9 cellular contexts compared by ENCODE assay signal in genomic region chr19:45973564-45974338, GRCh38. TPM values are rescaled to one million over a fixed set of nuclear protein-coding genes. Genes with fewer than 3 reads are reported as not detected.
DNase-seq lines count a peak whose midpoint lies in the region; ATAC-seq and TF ChIP-seq lines count a peak whose summit lies in the region.
"Had no signal": no experiment of that assay in that cellular context is flagged by ENCODE, and none has a peak within 500 bp of the region (broad histone marks: within the 10 kb centered on the region; RNA-seq: fewer than 3 reads in every experiment).

TSS of gene NOVA2 (minus strand) at chr19:45973865. CDS start at chr19:45973351, 514 bp downstream.

- DNase-seq in NCI-H2081 (lab: John Stamatoyannopoulos, UW) (peak; percentile 56 to 59), NCI-H2081 treated with DMSO at 0.1 percent for 48 hours (lab: John Stamatoyannopoulos, UW) (no peak), NCI-H510A (lab: John Stamatoyannopoulos, UW) (peak; percentile 63), Right ventricle myocardium superior (peak; percentile 86), GDM1 (lab: John Stamatoyannopoulos, UW) (no peak)

- peaks cover 5% of the 10 kb centered on the region for H3K4me1 ChIP-seq in parathyroid adenoma

- H3K9me3 ChIP-seq in parathyroid adenoma (ENCODE audit: control insufficient read depth, low read length), result no peaks in the 10 kb centered on the region

- peak; percentile 46 for ATAC-seq in Right ventricle myocardium superior (ENCODE audit: poor library complexity)
- no peak for ATAC-seq in GM18907 (IDR thresholded peaks at IDR 0.05; ENCODE audit: unreplicated experiment)

- H3K4me1 Mint-ChIP-seq in activated naive CD8-positive, alpha-beta T cell (ENCODE audit: low read depth), result peaks cover 22% of the 10 kb centered on the region

- peaks cover 48% of the 10 kb centered on the region for H3K27me3 Mint-ChIP-seq in activated naive CD8-positive, alpha-beta T cell

- H3K4me3 Mint-ChIP-seq in activated naive CD8-positive, alpha-beta T cell, result peak within 1 kb of the TSS; percentile 68
- H3K4me3 Mint-ChIP-seq: stimulated activated naive CD8-positive, alpha-beta T cell treated with anti-CD3 and anti-CD28 coated beads, Interleukin-15, Interleukin-2, amounts not matched to agents 100 ng/mL and 50 ng/mL, for 24 hours had no signal

- H3K27ac ChIP-seq in parathyroid adenoma, result peak within 1 kb of the TSS; percentile 34

- no peak for TF ChIP-seq CTCF in parathyroid adenoma (IDR thresholded peaks at IDR 0.05)

- no peaks in the 10 kb centered on the region for H3K36me3 ChIP-seq in parathyroid adenoma (ENCODE audit: control insufficient read depth, insufficient read depth, low read length)

- no peaks in the 10 kb centered on the region for H3K27me3 ChIP-seq in parathyroid adenoma (ENCODE audit: control insufficient read depth, insufficient read depth, low read length)

- H3K4me2 ChIP-seq in parathyroid adenoma (ENCODE audit: low read length), result no peak within 1 kb of the TSS

- H3K9ac ChIP-seq in parathyroid adenoma, result no peak within 1 kb of the TSS

- H3K36me3 Mint-ChIP-seq in activated naive CD8-positive, alpha-beta T cell, result no peaks in the 10 kb centered on the region

- H3K79me2 ChIP-seq in parathyroid adenoma, result no peaks in the 10 kb centered on the region

- no peak within 1 kb of the TSS for H3K27ac Mint-ChIP-seq in activated naive CD8-positive, alpha-beta T cell
- H3K27ac Mint-ChIP-seq: stimulated activated naive CD8-positive, alpha-beta T cell treated with anti-CD3 and anti-CD28 coated beads, Interleukin-15, Interleukin-2, amounts not matched to agents 100 ng/mL and 50 ng/mL, for 24 hours had no signal

- intact Hi-C loops in Right ventricle myocardium superior (cut with DNase I), result no loop called here

- H3K4me3 ChIP-seq in parathyroid adenoma (ENCODE audit: low read depth, low read length), result no peak within 1 kb of the TSS

- H2AFZ ChIP-seq in parathyroid adenoma, result peak within 1 kb of the TSS; percentile 87

- no peaks in the 10 kb centered on the region for H3K9me3 Mint-ChIP-seq in activated naive CD8-positive, alpha-beta T cell (ENCODE audit: low read depth)
- H3K9me3 Mint-ChIP-seq: stimulated activated naive CD8-positive, alpha-beta T cell treated with anti-CD3 and anti-CD28 coated beads, Interleukin-15, Interleukin-2, amounts not matched to agents 100 ng/mL and 50 ng/mL, for 24 hours had no signal

RNA-seq across cellular contexts. Expression of gene NOVA2, which starts in this region (rescaled TPM):
- 3.7 TPM for total RNA-seq in Right ventricle myocardium superior

Comparison
In these comparisons a context has a peak if more than half of its experiments do, and no peak if none do; other contexts are left out.
1. DNase-seq: peak in NCI-H2081 (2 of 2), NCI-H510A (single experiment) and Right ventricle myocardium superior (single experiment); none in NCI-H2081 treated with DMSO at 0.1 percent for 48 hours (single experiment) and GDM1 (single experiment).